12 cellular contexts compared by ENCODE assay signal in the genomic region with DNA sequence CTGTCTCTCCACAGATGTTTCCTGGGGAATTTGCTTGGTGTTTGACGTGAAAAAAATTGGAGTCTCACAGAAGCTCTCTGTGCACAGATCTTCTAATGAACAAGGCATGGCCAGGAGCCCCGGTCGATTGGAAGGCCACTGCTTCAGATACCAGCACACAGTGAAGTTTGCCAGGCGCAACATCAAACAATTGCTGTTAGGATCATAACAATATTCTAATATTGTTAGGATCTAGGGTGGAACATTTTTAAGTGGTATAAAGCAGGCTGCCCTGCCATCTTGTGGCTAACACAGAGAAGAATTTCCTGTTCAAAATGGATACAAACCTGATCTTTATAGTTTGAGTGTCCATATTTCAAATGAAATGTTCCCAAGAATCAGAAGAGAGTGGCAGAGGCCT.
A peak's percentile ranks its signal among the peaks of the same experiment; 100 is the strongest.
DNase-seq lines count a peak whose midpoint lies in the region; TF ChIP-seq lines count a peak whose summit lies in the region.
"Had no signal": no experiment of that assay in that cellular context is flagged by ENCODE, and none has a peak within 500 bp of the region (broad histone marks: within the 10 kb centered on the region; RNA-seq: fewer than 3 reads in every experiment).

No MANE protein-coding gene starts in this region.

- no peaks in the 10 kb centered on the region for H3K36me3 ChIP-seq in colonic mucosa
- H3K36me3 ChIP-seq: suprapubic skin had no signal

- H3K27ac ChIP-seq in VCaP (no peak overlapping the region), colonic mucosa (no peak overlapping the region)
- H3K27ac ChIP-seq: parathyroid adenoma, suprapubic skin had no signal

- H3K4me1 Mint-ChIP-seq in activated CD4-positive, alpha-beta T cell treated with anti-CD3 and anti-CD28 coated beads, Interleukin-2, amount 10 ng/mL, durations not matched to agents 7 days and 5 days, result no peaks in the 10 kb centered on the region
- H3K4me1 Mint-ChIP-seq: activated B cell treated with CpG ODN at 0.5 μM for 24 hours had no signal

- no peaks in the 10 kb centered on the region for H3K4me1 ChIP-seq in colonic mucosa
- H3K4me1 ChIP-seq: parathyroid adenoma, suprapubic skin had no signal

- no peak overlapping the region for H3K4me3 ChIP-seq in colonic mucosa
- H3K4me3 ChIP-seq: suprapubic skin had no signal

- no peaks in the 10 kb centered on the region for H3K9me3 Mint-ChIP-seq in activated CD4-positive, alpha-beta T cell treated with anti-CD3 and anti-CD28 coated beads, Interleukin-2, amount 10 ng/mL, durations not matched to agents 7 days and 5 days

- TF ChIP-seq CTCF in VCaP (conservative IDR thresholded peaks at IDR 0.05) (peak; percentile 72), colonic mucosa (IDR thresholded peaks at IDR 0.05) (no peak)

- no peak overlapping the region for H3K9ac ChIP-seq in colonic mucosa (ENCODE audit: low read depth in 2 of 2, low read length in 2 of 2)
- H3K9ac ChIP-seq: parathyroid adenoma had no signal

- intact Hi-C loops in colonic mucosa (cut with DNase I), result no loop called here

- CTCF ChIA-PET in activated CD4-positive, alpha-beta T cell treated with anti-CD3 and anti-CD28 coated beads, Interleukin-2, amount 10 ng/mL, durations not matched to agents 7 days and 5 days (lab: Charles Lee), result no interaction called here

- H3K27me3 ChIP-seq in colonic mucosa, result no peaks in the 10 kb centered on the region
- H3K27me3 ChIP-seq: suprapubic skin had no signal

- no peaks in the 10 kb centered on the region for H3K9me3 ChIP-seq in colonic mucosa

- no peaks in the 10 kb centered on the region for H3K27me3 Mint-ChIP-seq in activated CD4-positive, alpha-beta T cell treated with anti-CD3 and anti-CD28 coated beads, Interleukin-2, amount 10 ng/mL, durations not matched to agents 7 days and 5 days
- H3K27me3 Mint-ChIP-seq: activated B cell treated with CpG ODN at 0.5 μM for 24 hours had no signal

- no peaks in the 10 kb centered on the region for H3K36me3 Mint-ChIP-seq in activated CD4-positive, alpha-beta T cell treated with anti-CD3 and anti-CD28 coated beads, Interleukin-2, amount 10 ng/mL, durations not matched to agents 7 days and 5 days (ENCODE audit: low read depth)

- H3K27ac Mint-ChIP-seq in activated CD4-positive, alpha-beta T cell treated with anti-CD3 and anti-CD28 coated beads, Interleukin-2, amount 10 ng/mL, durations not matched to agents 7 days and 5 days, result no peak overlapping the region
- H3K27ac Mint-ChIP-seq: activated B cell treated with CpG ODN at 0.5 μM for 24 hours had no signal

- POLR2A ChIA-PET in activated CD4-positive, alpha-beta T cell treated with anti-CD3 and anti-CD28 coated beads, Interleukin-2, amount 10 ng/mL, durations not matched to agents 7 days and 5 days (lab: Charles Lee), result no interaction called here

- no peak overlapping the region for H3K4me3 Mint-ChIP-seq in activated CD4-positive, alpha-beta T cell treated with anti-CD3 and anti-CD28 coated beads, Interleukin-2, amount 10 ng/mL, durations not matched to agents 7 days and 5 days
- H3K4me3 Mint-ChIP-seq: activated B cell treated with CpG ODN at 0.5 μM for 24 hours had no signal

- DNase-seq in A172 (ENCODE audit: low spot score) (peak; percentile 6), HCEC 1CT (peak; percentile 12), kidney glomerular epithelial cell (lab: John Stamatoyannopoulos, UW) (peak; percentile 35), AG20443 (ENCODE audit: low spot score) (no peak), colonic mucosa (no peak)
- no peak for DNase-seq in effector CD8-positive, alpha-beta T cell (lab: John Stamatoyannopoulos, UW)
- no peak for DNase-seq in activated CD4-positive, alpha-beta T cell treated with anti-CD3 and anti-CD28 coated beads, Interleukin-2, amount 10 ng/mL, durations not matched to agents 7 days and 5 days
- DNase-seq: activated B cell treated with CpG ODN at 0.5 μM for 24 hours; effector CD4-positive, alpha-beta T cell had no signal

Comparison
In these comparisons a context has a peak if more than half of its experiments do, and no peak if none do; other contexts are left out.
1. DNase-seq: peak in A172 (single experiment), HCEC 1CT (single experiment) and kidney glomerular epithelial cell (single experiment); none in AG20443 (single experiment), colonic mucosa (single experiment), effector CD8-positive, alpha-beta T cell (single experiment) and activated CD4-positive, alpha-beta T cell treated with anti-CD3 and anti-CD28 coated beads, Interleukin-2, amount 10 ng/mL, durations not matched to agents 7 days and 5 days (single experiment).